ENCODE assay signal across 10 cellular contexts in the genomic region with DNA sequence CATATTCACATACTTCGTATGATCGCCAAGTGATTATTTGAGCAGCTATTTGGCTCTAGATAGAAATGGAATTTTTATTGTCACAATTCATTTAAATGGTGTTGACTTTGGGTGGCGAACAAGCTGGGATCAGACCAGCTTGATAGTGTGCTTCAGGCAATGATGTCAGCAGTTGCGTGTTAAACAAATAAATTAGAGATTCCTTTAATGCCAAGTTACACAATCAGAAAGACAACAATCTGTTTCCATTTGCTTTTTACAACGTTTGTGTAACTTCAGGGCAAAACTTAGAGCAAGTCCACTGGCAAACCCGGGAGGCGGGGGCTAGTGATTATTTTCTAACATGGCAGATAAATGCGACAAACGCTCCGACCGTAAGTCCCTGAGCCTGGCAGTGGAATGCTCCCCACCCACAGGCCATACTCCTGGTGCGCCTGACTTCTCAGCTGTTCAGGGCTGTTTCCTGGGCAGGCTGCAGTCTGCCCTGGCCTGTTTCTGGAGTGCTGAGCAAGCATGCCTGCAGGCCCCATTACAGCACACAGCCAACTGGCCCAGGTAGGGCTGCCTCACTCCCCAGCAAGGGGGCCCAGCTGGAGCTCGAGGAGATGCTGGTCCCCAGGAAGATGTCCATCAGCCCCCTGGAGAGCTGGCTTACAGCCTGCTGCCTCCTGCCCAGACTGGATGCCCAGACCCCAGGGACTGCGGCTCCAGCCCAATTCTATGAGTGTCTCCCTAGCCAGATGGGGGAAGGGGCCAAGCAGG.
DNase-seq lines count a peak whose midpoint lies in the region; ATAC-seq and TF ChIP-seq lines count a peak whose summit lies in the region.
"Had no signal": no experiment of that assay in that cellular context is flagged by ENCODE, and none has a peak within 500 bp of the region (broad histone marks: within the 10 kb centered on the region; RNA-seq: fewer than 3 reads in every experiment).

No MANE protein-coding gene starts in this region.

- 55 to 80% methylated on average over 14 of the region's 14 CpGs for WGBS in lung, 2 donors

- peak overlapping the region in 1 of 2 donors; percentile 63 for H3K27ac ChIP-seq in lung (ENCODE audit: low read depth in 1 of 2, low read length in 1 of 2)
- no peak overlapping the region for H3K27ac ChIP-seq in substantia nigra (ENCODE audit: low read depth, low read length, poor library complexity, severe bottlenecking)

- H3K4me3 ChIP-seq in AG04449 (ENCODE audit: low read depth, low read length) = no peak overlapping the region
- H3K4me3 ChIP-seq in choroid plexus epithelial cell (ENCODE audit: low read depth, low read length) = no peak overlapping the region
- H3K4me3 ChIP-seq in lung = no peak overlapping the region

- no peaks in the 10 kb centered on the region for H3K27me3 ChIP-seq in lung (ENCODE audit: control insufficient read depth, insufficient read depth)

- DNase-seq in AG04449 (ENCODE audit: low read depth, low spot score) (peak; percentile 95), NCI-H146 treated with DMSO at 0.1 percent for 48 hours (lab: John Stamatoyannopoulos, UW; ENCODE audit: unreplicated experiment) (peak; percentile 18), choroid plexus epithelial cell (ENCODE audit: low read depth) (peak; percentile 90), lung (ENCODE audit: low spot score) (peak; percentile 50), substantia nigra (lab: John Stamatoyannopoulos, UW) (no peak)
- DNase-seq in activated CD4-positive, alpha-beta T cell treated with anti-CD3 and anti-CD28 coated beads, Interleukin-2, amount 50 U/mL, for 1 hour = no peak
- no peak for DNase-seq in stimulated activated naive CD8-positive, alpha-beta T cell treated with anti-CD3 and anti-CD28 coated beads, Interleukin-15, Interleukin-2, amounts not matched to agents 100 U/mL and 50 U/mL, for 24 hours
- DNase-seq: CD8-positive, alpha-beta memory T cell; nucleus accumbens had no signal

- POLR2A ChIA-PET in AG04449 (lab: Yijun Ruan, JAX) = interaction anchor here (0.9 kb wide), 1 partner anchor 67 kb away, joined by 3 read pairs; no protein-coding TSS in a partner anchor

- CTCF ChIA-PET in AG04449 (lab: Yijun Ruan, JAX) = interaction anchor here (1.5 kb wide), 1 partner anchor 10 kb away, joined by 3 read pairs; no protein-coding TSS in a partner anchor

- peaks cover 0 to 6% of the 10 kb centered on the region in 2 donors for H3K4me1 ChIP-seq in lung (ENCODE audit: control insufficient read depth in 2 of 2, insufficient read depth in 2 of 2, low read length in 2 of 2)

- no peaks in the 10 kb centered on the region for H3K36me3 ChIP-seq in lung (ENCODE audit: control insufficient read depth in 2 of 2, insufficient read depth in 2 of 2, low read length in 2 of 2)

- H3K9me3 ChIP-seq in lung (ENCODE audit: control insufficient read depth in 2 of 2, insufficient read depth in 1 of 2, low read length in 1 of 2) = no peaks in the 10 kb centered on the region

- TF ChIP-seq CTCF in AG04449 (IDR thresholded peaks at IDR 0.05; ENCODE audit: insufficient read depth, low read length, missing control alignments) (no peak), choroid plexus epithelial cell (conservative IDR thresholded peaks at IDR 0.05; ENCODE audit: low read depth, low read length) (no peak), lung (IDR thresholded peaks at IDR 0.05; ENCODE audit: control extremely low read depth, extremely low read depth) (no peak)

- peak; percentile 41 for ATAC-seq in lung (ENCODE audit: insufficient read depth, low FRiP score)
- ATAC-seq in GM19463 (IDR thresholded peaks at IDR 0.05; ENCODE audit: unreplicated experiment) = no peak
- ATAC-seq in stimulated activated naive CD8-positive, alpha-beta T cell treated with anti-CD3 and anti-CD28 coated beads, Interleukin-15, Interleukin-2, amounts not matched to agents 100 U/mL and 50 U/mL, for 24 hours = no peak

Comparison
In these comparisons a context has a peak if more than half of its experiments do, and no peak if none do; other contexts are left out.
1. DNase-seq: peak in AG04449 (single experiment), NCI-H146 treated with DMSO at 0.1 percent for 48 hours (single experiment), choroid plexus epithelial cell (single experiment) and lung (single experiment); none in activated CD4-positive, alpha-beta T cell treated with anti-CD3 and anti-CD28 coated beads, Interleukin-2, amount 50 U/mL, for 1 hour (single experiment), stimulated activated naive CD8-positive, alpha-beta T cell treated with anti-CD3 and anti-CD28 coated beads, Interleukin-15, Interleukin-2, amounts not matched to agents 100 U/mL and 50 U/mL, for 24 hours (single experiment) and substantia nigra (0 of 49).